Comparison of ENCODE assay signal across 11 cellular contexts in genomic region chr16:30904114-30904780, GRCh38. TPM values are rescaled to one million over a fixed set of nuclear protein-coding genes. Genes with fewer than 3 reads are reported as not detected.
DNase-seq lines count a peak whose midpoint lies in the region; ATAC-seq and TF ChIP-seq lines count a peak whose summit lies in the region.
"Had no signal": no experiment of that assay in that cellular context is flagged by ENCODE, and none has a peak within 500 bp of the region (broad histone marks: within the 10 kb centered on the region; RNA-seq: fewer than 3 reads in every experiment).

No MANE protein-coding gene starts in this region.

- peaks cover 2% of the 10 kb centered on the region in 2 donors for H3K9me3 Mint-ChIP-seq in natural killer cell

- ATAC-seq in natural killer cell (no peak), GM21447 (IDR thresholded peaks at IDR 0.05; ENCODE audit: unreplicated experiment) (no peak)

- H3K27me3 Mint-ChIP-seq in natural killer cell (ENCODE audit: low read depth in 2 of 2) = no peaks in the 10 kb centered on the region

- no peaks in the 10 kb centered on the region for H3K9me2 ChIP-seq in Loucy (replicated peaks; ENCODE audit: low read depth, low read length)

- intact Hi-C loops in natural killer cell (cut with micrococcal nuclease) = no loop called here

- H4K20me1 ChIP-seq in BLaER1 treated with 17β-estradiol and CSF1 and Interleukin-3, amounts not matched to agents 10 nM and 100 nM = no peaks in the 10 kb centered on the region
- H4K20me1 ChIP-seq in Loucy (ENCODE audit: insufficient read depth, low read length, poor library complexity, severe bottlenecking) = no peaks in the 10 kb centered on the region

- H3K4me3 ChIP-seq in BLaER1 treated with 17β-estradiol and CSF1 and Interleukin-3, amounts not matched to agents 10 nM and 100 nM = peak overlapping the region in 9 of 10 experiments; percentile 1 to 53 (median 27); a peak in 14 of 20 replicates
- H3K4me3 ChIP-seq in Loucy (ENCODE audit: low read length, poor library complexity, severe bottlenecking) = peak overlapping the region; percentile 63
- H3K4me3 ChIP-seq: tibial artery had no signal

- peak overlapping the region; percentile 74 for H2AFZ ChIP-seq in Loucy (ENCODE audit: low read length)

- peak overlapping the region; percentile 82 to 98 (median 98) for H3K4me2 ChIP-seq in BLaER1 treated with 17β-estradiol and CSF1 and Interleukin-3, amounts not matched to agents 10 nM and 100 nM
- H3K4me2 ChIP-seq in Loucy (ENCODE audit: low read depth, low read length, poor library complexity, severe bottlenecking) = peak overlapping the region; percentile 84

- peaks cover 45 to 57% (median 51%) of the 10 kb centered on the region in 10 experiments for H3K4me1 ChIP-seq in BLaER1 treated with 17β-estradiol and CSF1 and Interleukin-3, amounts not matched to agents 10 nM and 100 nM
- H3K4me1 ChIP-seq in Loucy (ENCODE audit: insufficient read depth, low read length, poor library complexity, severe bottlenecking) = peaks cover 30% of the 10 kb centered on the region

- DNase-seq in natural killer cell = no peak
- DNase-seq in HK-2 (ENCODE audit: unreplicated experiment) = no peak
- no peak for DNase-seq in NCI-H1105 treated with DMSO at 0.1 percent for 48 hours (lab: John Stamatoyannopoulos, UW)
- no peak for DNase-seq in NCI-H226
- DNase-seq: COR-L47, NCI-H1694 treated with DMSO at 0.1 percent for 48 hours had no signal

- H3K27ac ChIP-seq in BLaER1 treated with 17β-estradiol and CSF1 and Interleukin-3, amounts not matched to agents 10 nM and 100 nM = peak overlapping the region; percentile 91 to 100 (median 97)
- H3K27ac ChIP-seq in angular gyrus (ENCODE audit: low read depth, low read length) = peak overlapping the region; percentile 58

- peaks cover 0 to 14% (median 10%) of the 10 kb centered on the region in 11 experiments; a peak in 17 of 22 replicates for H3K9me3 ChIP-seq in BLaER1 treated with 17β-estradiol and CSF1 and Interleukin-3, amounts not matched to agents 10 nM and 100 nM (replicated peaks in 1 of 11)
- no peaks in the 10 kb centered on the region for H3K9me3 ChIP-seq in Loucy (ENCODE audit: insufficient read depth, low read depth, low read length)
- H3K9me3 ChIP-seq: tibial artery had no signal

- no peaks in the 10 kb centered on the region for H3K27me3 ChIP-seq in BLaER1 treated with 17β-estradiol and CSF1 and Interleukin-3, amounts not matched to agents 10 nM and 100 nM
- peaks cover 34% of the 10 kb centered on the region for H3K27me3 ChIP-seq in Loucy (ENCODE audit: insufficient read depth, low read length, poor library complexity, severe bottlenecking)
- H3K27me3 ChIP-seq: tibial artery had no signal

- H3F3A ChIP-seq in Loucy (ENCODE audit: low read depth) = peaks cover 20% of the 10 kb centered on the region

- TF ChIP-seq CTCF in Loucy (conservative IDR thresholded peaks at IDR 0.05; ENCODE audit: low read length) = no peak
- no peak for TF ChIP-seq CTCF in natural killer cell (IDR thresholded peaks at IDR 0.05)

- no peaks in the 10 kb centered on the region for H3K36me3 Mint-ChIP-seq in natural killer cell

- peaks cover 29 to 31% of the 10 kb centered on the region in 2 donors for H3K4me1 Mint-ChIP-seq in natural killer cell

- peak overlapping the region; percentile 96 to 99 for H3K27ac Mint-ChIP-seq in natural killer cell

- peak overlapping the region; percentile 61 to 99 (median 97); a peak in 21 of 22 replicates for H3K9ac ChIP-seq in BLaER1 treated with 17β-estradiol and CSF1 and Interleukin-3, amounts not matched to agents 10 nM and 100 nM
- peak overlapping the region; percentile 89 for H3K9ac ChIP-seq in Loucy (ENCODE audit: low read depth, low read length, poor library complexity, severe bottlenecking)

- no peaks in the 10 kb centered on the region for H3K36me3 ChIP-seq in BLaER1 treated with 17β-estradiol and CSF1 and Interleukin-3, amounts not matched to agents 10 nM and 100 nM
- no peaks in the 10 kb centered on the region for H3K36me3 ChIP-seq in Loucy (ENCODE audit: insufficient read depth, low read length)

- H3K79me2 ChIP-seq in Loucy (ENCODE audit: insufficient read depth, low read length) = no peaks in the 10 kb centered on the region

- H3K4me3 Mint-ChIP-seq in natural killer cell = no peak overlapping the region

RNA-seq across cellular contexts. Expression of gene CTF1, which starts 7.8 kb away (rescaled TPM):
- total RNA-seq in natural killer cell = under 1 TPM; 0.45 to 0.60 (median 0.47) TPM

RNA-seq across cellular contexts. Expression of gene BCL7C, which starts 10.4 kb away (rescaled TPM):
- 10 to 100 TPM; 25.1 to 28.5 (median 27.4) TPM for total RNA-seq in natural killer cell

RNA-seq across cellular contexts. Expression of gene FBXL19, which starts 19.1 kb away (rescaled TPM):
- total RNA-seq in natural killer cell = 10 to 100 TPM; 10.1 to 13.3 (median 12.4) TPM

RNA-seq across cellular contexts. Expression of gene ORAI3, which starts 44.6 kb away (rescaled TPM):
- 10 to 100 TPM; 10.8 to 19.8 (median 12.8) TPM for total RNA-seq in natural killer cell

RNA-seq across cellular contexts. Expression of gene SETD1A, which starts 53.3 kb away (rescaled TPM):
- total RNA-seq in natural killer cell = 10 to 100 TPM; 32.9 to 34.5 (median 33.9) TPM
